8 cellular contexts compared by ENCODE assay signal in the genomic region with DNA sequence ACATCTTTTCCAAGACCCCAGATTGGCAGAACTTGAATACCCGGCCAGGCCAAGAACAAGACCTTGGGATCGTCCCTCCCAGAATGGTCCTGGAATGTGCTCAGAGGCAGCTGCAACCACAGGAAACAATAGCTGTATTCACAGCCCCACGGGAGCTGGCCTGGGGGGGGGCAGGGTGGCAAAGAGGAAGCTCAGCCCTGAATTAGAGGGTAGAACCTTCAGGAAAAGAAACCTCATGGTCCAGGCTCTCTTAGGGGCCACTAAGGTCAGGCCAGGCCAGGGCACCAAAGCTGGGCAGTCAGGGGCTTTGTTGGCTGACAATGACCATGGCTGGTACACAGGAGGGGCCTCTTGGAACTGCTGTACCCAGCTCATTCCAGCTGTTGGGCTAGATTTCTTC.
DNase-seq lines count a peak whose midpoint lies in the region; TF ChIP-seq lines count a peak whose summit lies in the region.

No MANE protein-coding gene starts in this region.

- DNase-seq in KBM-7 (peak; percentile 50), cardiac fibroblast (ENCODE audit: low read depth in 2 of 2) (peak; percentile 77 to 79), kidney tubule cell (ENCODE audit: low spot score) (peak; percentile 75), superior temporal gyrus (ENCODE audit: extremely low spot score) (peak; percentile 78), NCI-H1436 treated with DMSO at 0.1 percent for 48 hours (lab: John Stamatoyannopoulos, UW) (no peak), T1000 (lab: John Stamatoyannopoulos, UW) (no peak), amniotic stem cell (lab: John Stamatoyannopoulos, UW) (no peak)
- DNase-seq in stimulated activated naive CD4-positive, alpha-beta T cell treated with Interleukin-2 at 50 U/mL for 16 hours (lab: John Stamatoyannopoulos, UW), result no peak

- H3K4me3 ChIP-seq in cardiac fibroblast (replicated peaks in 1 of 2; ENCODE audit: low read depth in 2 of 2, low read length in 2 of 2), result no peak overlapping the region

- TF ChIP-seq CTCF in cardiac fibroblast (IDR thresholded peaks at IDR 0.05; ENCODE audit: low read depth, low read length), result no peak

- in situ Hi-C loops in KBM-7 (cut with MboI; ENCODE audit: low pct_unique_long_range_greater_than_20kb, low sequenced_read_pairs), result no loop called here

Comparison
In these comparisons a context has a peak if more than half of its experiments do, and no peak if none do; other contexts are left out.
1. DNase-seq: peak in KBM-7 (single experiment), cardiac fibroblast (2 of 2), kidney tubule cell (single experiment) and superior temporal gyrus (single experiment); none in NCI-H1436 treated with DMSO at 0.1 percent for 48 hours (single experiment), T1000 (single experiment), amniotic stem cell (single experiment) and stimulated activated naive CD4-positive, alpha-beta T cell treated with Interleukin-2 at 50 U/mL for 16 hours (single experiment).